Comparison of ENCODE assay signal across 8 cellular contexts in the genomic region with DNA sequence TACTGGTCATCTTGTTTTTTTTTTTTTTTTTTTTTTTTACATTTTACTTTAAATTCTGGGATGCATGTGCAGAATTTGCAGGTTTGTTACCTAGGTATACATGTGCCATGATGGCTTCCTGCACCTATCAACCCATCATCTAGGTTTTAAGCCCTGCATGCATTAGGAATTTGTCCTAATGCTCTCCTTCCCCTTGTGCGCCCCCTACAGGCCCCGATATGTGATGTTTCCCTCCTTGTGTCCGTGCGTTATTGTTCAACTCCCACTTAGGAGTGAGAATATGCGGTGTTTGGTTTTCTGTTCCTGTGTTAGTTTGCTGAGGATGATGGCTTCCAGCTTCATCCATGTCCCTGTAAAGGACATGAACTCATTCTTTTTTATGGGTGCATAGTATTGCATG.
DNase-seq lines count a peak whose midpoint lies in the region; TF ChIP-seq lines count a peak whose summit lies in the region.
"Not testable (repeated sequence)": the region's sequence is repeated elsewhere in the genome, so short reads cannot be mapped to it uniquely, and the experiment has no call there.

No MANE protein-coding gene starts in this region.

- CTCF ChIA-PET in BJ (lab: Yijun Ruan, JAX), result not testable (repeated sequence)

- DNase-seq in BJ (ENCODE audit: low read depth); kidney epithelial cell (ENCODE audit: low read depth); type B pancreatic cell (ENCODE audit: extremely low spot score, unreplicated experiment): not testable (repeated sequence)
- peak; percentile 19 for DNase-seq in KBM-7
- DNase-seq in ecto neural progenitor cell (ENCODE audit: low spot score), result peak; percentile 54

- TF ChIP-seq CTCF in BJ (IDR thresholded peaks at IDR 0.05; ENCODE audit: insufficient read depth, low read depth, low read length), result peak; percentile 28
- TF ChIP-seq CTCF in GM12872 (IDR thresholded peaks at IDR 0.05; ENCODE audit: insufficient read depth, low read depth, low read length), result peak; percentile 51
- TF ChIP-seq CTCF in OCI-LY3 (IDR thresholded peaks at IDR 0.05; ENCODE audit: low read depth, low read length), result peak; percentile 28
- TF ChIP-seq CTCF in WI38 (IDR thresholded peaks at IDR 0.05; ENCODE audit: low read depth, low read length), result peak; percentile 27; the same call in 1 of the 2 replicates
- TF ChIP-seq CTCF in kidney epithelial cell (IDR thresholded peaks at IDR 0.05; ENCODE audit: insufficient read depth, low read length, poor library complexity, severe bottlenecking), result peak; percentile 11
- peak; percentile 62 for TF ChIP-seq CTCF in type B pancreatic cell (conservative IDR thresholded peaks at IDR 0.05)

- H3K4me3 Mint-ChIP-seq in type B pancreatic cell, result peak overlapping the region; percentile 10

- not testable (repeated sequence) for H4K20me1 ChIP-seq in OCI-LY3 (ENCODE audit: insufficient read depth, low read length)

- H3K4me3 ChIP-seq in BJ (ENCODE audit: low read depth, low read length); OCI-LY3 (ENCODE audit: low read length); WI38 (ENCODE audit: low read depth, low read length); kidney epithelial cell (ENCODE audit: low read depth, low read length): not testable (repeated sequence)

- H2AFZ ChIP-seq in OCI-LY3 (ENCODE audit: low read depth, low read length), result not testable (repeated sequence)

- H3K9me3 Mint-ChIP-seq in type B pancreatic cell, result peaks cover 10% of the 10 kb centered on the region

- not testable (repeated sequence) for H3K4me2 ChIP-seq in OCI-LY3 (ENCODE audit: low read length)

- POLR2A ChIA-PET in BJ (lab: Charles Lee), result not testable (repeated sequence)

- not testable (repeated sequence) for H3K36me3 ChIP-seq in BJ (ENCODE audit: control insufficient read depth, insufficient read depth, low read length); OCI-LY3 (replicated peaks; ENCODE audit: low read depth, low read length); kidney epithelial cell (ENCODE audit: control insufficient read depth, insufficient read depth, low read length)

- H3K36me3 Mint-ChIP-seq in type B pancreatic cell, result not testable (repeated sequence)

- H3K4me1 Mint-ChIP-seq in type B pancreatic cell (ENCODE audit: unreplicated experiment), result not testable (repeated sequence)

- H3K27me3 Mint-ChIP-seq in type B pancreatic cell, result not testable (repeated sequence)

- not testable (repeated sequence) for H3K4me1 ChIP-seq in OCI-LY3 (ENCODE audit: low read length)

- not testable (repeated sequence) for H3K9ac ChIP-seq in OCI-LY3 (ENCODE audit: low read length)

- not testable (repeated sequence) for H3K27me3 ChIP-seq in BJ (ENCODE audit: control insufficient read depth, insufficient read depth, low read length); OCI-LY3 (ENCODE audit: low read depth, low read length); kidney epithelial cell (ENCODE audit: control insufficient read depth, insufficient read depth, low read length)

- in situ Hi-C loops in KBM-7 (cut with MboI; ENCODE audit: low pct_unique_long_range_greater_than_20kb, low sequenced_read_pairs), result not testable (repeated sequence)

- H3K79me2 ChIP-seq in OCI-LY3 (ENCODE audit: low read length), result not testable (repeated sequence)

- H3K9me3 ChIP-seq in OCI-LY3 (ENCODE audit: insufficient read depth, low read length), result not testable (repeated sequence)

- H3K27ac Mint-ChIP-seq in type B pancreatic cell, result not testable (repeated sequence)

- not testable (repeated sequence) for H3K27ac ChIP-seq in OCI-LY3 (ENCODE audit: low read length)

Comparison
In these comparisons a context has a peak if more than half of its experiments do, and no peak if none do; other contexts are left out.
1. CTCF ChIP-seq: peak in every context shown above with its lines; median percentile 62 in type B pancreatic cell; 51 in GM12872; 28 in BJ; 28 in OCI-LY3; 27 in WI38; 11 in kidney epithelial cell.